1 cellular context compared by ENCODE assay signal in genomic region chr2:8571286-8571791, GRCh38.
A peak's percentile ranks its signal among the peaks of the same experiment; 100 is the strongest.
TF ChIP-seq lines count a peak whose summit lies in the region.

No MANE protein-coding gene starts in this region.

TF ChIP-seq in HepG2, 621 proteins besides CTCF, POLR2A, EP300 and RAD21 (continued from another document):
- peak; percentile 30; the same call in 1 of the 2 replicates for TF ChIP-seq ZZZ3 (CRISPR knock-in tag; IDR thresholded peaks at IDR 0.05; ENCODE audit: borderline replicate concordance)
- TF ChIP-seq NRL (CRISPR knock-in tag; IDR thresholded peaks at IDR 0.05; ENCODE audit: borderline replicate concordance): no peak
- TF ChIP-seq HNRNPL (IDR thresholded peaks at IDR 0.05; ENCODE audit: low read depth, low read length): 0 out of 2 replicates have a peak, but pooled peaks have one; percentile 28
- TF ChIP-seq SMAD9 (CRISPR knock-in tag; IDR thresholded peaks at IDR 0.05): no peak
